Comparison of ENCODE assay signal across 20 cellular contexts in genomic region chr10:121613456-121613855, GRCh38. TPM values are rescaled to one million over a fixed set of nuclear protein-coding genes. Genes with fewer than 3 reads are reported as not detected.
DNase-seq lines count a peak whose midpoint lies in the region; TF ChIP-seq lines count a peak whose summit lies in the region.
"Had no signal": no experiment of that assay in that cellular context is flagged by ENCODE, and none has a peak within 500 bp of the region (broad histone marks: within the 10 kb centered on the region; RNA-seq: fewer than 3 reads in every experiment).

No MANE protein-coding gene starts in this region.

- DNase-seq in dorsolateral prefrontal cortex (no peak), mesenteric fat pad (ENCODE audit: low spot score) (peak; percentile 65), spleen (peak; percentile 44), COLO668 (lab: John Stamatoyannopoulos, UW; ENCODE audit: unreplicated experiment) (no peak), WERI-Rb-1 (no peak), HUDEP-2 (lab: John Stamatoyannopoulos, UW; ENCODE audit: unreplicated experiment in 76 of 76) (no peak)
- DNase-seq: ACHN; C1 segment of cervical spinal cord; CD8-positive, alpha-beta memory T cell; DMS79 treated with DMSO at 0.1 percent for 48 hours; IMR-90; Karpas-422; NCI-H1092 treated with DMSO at 0.1 percent for 48 hours; NCI-H146; NCI-H2081; NCI-H2171 treated with DMSO at 0.1 percent for 48 hours; NCI-H446; NCI-H526 treated with DMSO at 0.1 percent for 48 hours; Right ventricle myocardium superior had no signal

- TF ChIP-seq CTCF in HEK293 (tag by site-specific recombination; IDR thresholded peaks at IDR 0.05) = no peak
- no peak for TF ChIP-seq CTCF in dorsolateral prefrontal cortex (IDR thresholded peaks at IDR 0.05 in 54 of 56, conservative IDR thresholded peaks at IDR 0.05 in 2 of 56; ENCODE audit: low read depth in 1 of 56, partially characterized antibody in 56 of 56)
- no peak for TF ChIP-seq CTCF in spleen (IDR thresholded peaks at IDR 0.05 in 8 of 11, conservative IDR thresholded peaks at IDR 0.05 in 3 of 11)
- no peak for TF ChIP-seq CTCF in WERI-Rb-1 (IDR thresholded peaks at IDR 0.05; ENCODE audit: low read depth, low read length)

- H3K4me3 ChIP-seq in HEK293 (ENCODE audit: low read depth, low read length) (no peak overlapping the region), dorsolateral prefrontal cortex (no peak overlapping the region), spleen (no peak overlapping the region), WERI-Rb-1 (ENCODE audit: low read depth, low read length) (no peak overlapping the region)

- TF ChIP-seq POLR2A in spleen (IDR thresholded peaks at IDR 0.05) = no peak

- CTCF ChIA-PET in HEK293 (lab: Yijun Ruan, JAX) = no interaction called here

- WGBS in spleen, 5 donors = 60 to 74% (median 70%) methylated on average over 6 of the region's 6 CpGs

- intact Hi-C loops in dorsolateral prefrontal cortex (cut with DNase I) (loop anchor here (5.0 kb wide), 2 partner anchors 119 to 124 kb away; no protein-coding TSS in a partner anchor), spleen (cut with DNase I; ENCODE audit: low total_unique reads) (no loop called here)

- POLR2A ChIA-PET in HEK293 (lab: Yijun Ruan, JAX) = no interaction called here

- H3K27ac ChIP-seq in HEK293 (ENCODE audit: extremely low read depth, low read depth, low read length) (no peak overlapping the region), dorsolateral prefrontal cortex (peak overlapping the region in 39 of 59 donors; percentile 8 to 98 (median 69)), spleen (no peak overlapping the region), WERI-Rb-1 (no peak overlapping the region)

- H3K4me1 ChIP-seq in HEK293 (ENCODE audit: control insufficient read depth, insufficient read depth, low read length) (peaks cover 3% of the 10 kb centered on the region), spleen (peaks cover 0 to 6% (median 5%) of the 10 kb centered on the region in 6 donors)

- H3K9me3 ChIP-seq in HEK293 (ENCODE audit: control insufficient read depth, insufficient read depth, low read depth, low read length) (no peaks in the 10 kb centered on the region), spleen (peaks cover 0 to 5% (median under 1%) of the 10 kb centered on the region in 8 donors), WERI-Rb-1 (ENCODE audit: severe bottlenecking) (no peaks in the 10 kb centered on the region)

- H3K27me3 ChIP-seq in dorsolateral prefrontal cortex = peaks cover 0 to 5% (median 0%) of the 10 kb centered on the region in 45 donors
- H3K27me3 ChIP-seq in spleen (replicated peaks in 1 of 7) = peaks cover 0 to 38% (median 8%) of the 10 kb centered on the region in 7 donors
- H3K27me3 ChIP-seq in WERI-Rb-1 (ENCODE audit: insufficient read depth, low read depth, severe bottlenecking) = no peaks in the 10 kb centered on the region

- H3K36me3 ChIP-seq in HEK293 (ENCODE audit: control insufficient read depth in 2 of 2, insufficient read depth in 1 of 2, low read length in 2 of 2) (no peaks in the 10 kb centered on the region), spleen (no peaks in the 10 kb centered on the region), WERI-Rb-1 (no peaks in the 10 kb centered on the region)

TF ChIP-seq in HEK293, 187 proteins besides CTCF, POLR2A, EP300 and RAD21:
- TF ChIP-seq ATF2 (tag by site-specific recombination; IDR thresholded peaks at IDR 0.05; ENCODE audit: low read depth) = 0 out of 2 replicates have a peak, but pooled peaks have one; percentile 26
- peak; percentile 92 for TF ChIP-seq KLF17 (tag by site-specific recombination; IDR thresholded peaks at IDR 0.05)
- TF ChIP-seq ZNF37A (tag by site-specific recombination; IDR thresholded peaks at IDR 0.05) = no peak
TF ChIP-seq in HEK293: peak in this region for 2.

RNA-seq across cellular contexts. Expression of gene FGFR2, which starts 15.2 kb away (rescaled TPM):
- 100 to 1,000 TPM in 94 of 120 experiments, 10 to 100 TPM in 26; 69.8 to 487 (median 136) TPM for total RNA-seq in dorsolateral prefrontal cortex
- 1.4 TPM for total RNA-seq in mesenteric fat pad
- 1 to 10 TPM in 3 of 7 donors, under 1 TPM in 4; 0.33 to 1.8 (median 0.94) TPM for total RNA-seq in spleen
- under 1 TPM; 0.24 to 0.99 (median 0.35) TPM for polyA plus RNA-seq in spleen
- total RNA-seq: IMR-90 had no signal
- polyA plus RNA-seq: IMR-90 had no signal

Comparison
In these comparisons a context has a peak if more than half of its experiments do, and no peak if none do; other contexts are left out.
1. H3K27ac ChIP-seq: peak in dorsolateral prefrontal cortex (39 of 59); none in HEK293 (single experiment), spleen (0 of 8) and WERI-Rb-1 (single experiment).
2. DNase-seq: peak in mesenteric fat pad (single experiment) and spleen (single experiment); none in dorsolateral prefrontal cortex (0 of 10), COLO668 (single experiment), WERI-Rb-1 (single experiment) and HUDEP-2 (0 of 76).
3. RNA of gene FGFR2, which starts 15.2 kb away (total RNA-seq): 69.8 to 487 TPM in dorsolateral prefrontal cortex; 1.4 TPM in mesenteric fat pad (single experiment) and 0.33 to 1.8 TPM in spleen; every median in the first group is over 10 times any median in the second.